Comparison of ENCODE assay signal across 8 cellular contexts in genomic region chr20:10553326-10553984, GRCh38.
DNase-seq lines count a peak whose midpoint lies in the region; ATAC-seq and TF ChIP-seq lines count a peak whose summit lies in the region.

No MANE protein-coding gene starts in this region.

- peak; percentile 95 for TF ChIP-seq CTCF in OCI-LY3 (IDR thresholded peaks at IDR 0.05; ENCODE audit: low read depth, low read length)
- TF ChIP-seq CTCF in astrocyte of the cerebellum (IDR thresholded peaks at IDR 0.05; ENCODE audit: low read depth, low read length, missing control alignments), result peak; percentile 80

- peak overlapping the region; percentile 62 for H3K27ac ChIP-seq in HUES48 (ENCODE audit: low read depth, low read length)
- H3K27ac ChIP-seq in OCI-LY3 (ENCODE audit: low read length), result no peak overlapping the region
- H3K27ac ChIP-seq in iPS-18a (ENCODE audit: low read length), result peak overlapping the region; percentile 13

- no peaks in the 10 kb centered on the region for H3K79me2 ChIP-seq in OCI-LY3 (ENCODE audit: low read length)

- H3K4me1 ChIP-seq in HUES48 (ENCODE audit: control insufficient read depth, insufficient read depth, low read length), result peaks cover 55% of the 10 kb centered on the region
- H3K4me1 ChIP-seq in OCI-LY3 (ENCODE audit: low read length), result peaks cover 11% of the 10 kb centered on the region
- H3K4me1 ChIP-seq in iPS-18a (ENCODE audit: control insufficient read depth, low read depth, low read length), result peaks cover 30% of the 10 kb centered on the region

- no peaks in the 10 kb centered on the region for H3K9me3 ChIP-seq in HUES48 (ENCODE audit: control insufficient read depth, insufficient read depth, low read length)
- H3K9me3 ChIP-seq in OCI-LY3 (ENCODE audit: insufficient read depth, low read length), result no peaks in the 10 kb centered on the region
- no peaks in the 10 kb centered on the region for H3K9me3 ChIP-seq in iPS-18a (ENCODE audit: control insufficient read depth, low read depth, low read length)

- H3K4me2 ChIP-seq in OCI-LY3 (ENCODE audit: low read length), result no peak overlapping the region

- peak; percentile 64 for ATAC-seq in GM18868 (IDR thresholded peaks at IDR 0.05; ENCODE audit: unreplicated experiment)
- no peak for ATAC-seq in activated CD4-positive, CD25-positive, alpha-beta regulatory T cell treated with anti-CD3 and anti-CD28 coated beads, Interleukin-2, amount 50 U/mL, for 24 hours

- H3K9ac ChIP-seq in HUES48 (ENCODE audit: low read depth, low read length) (no peak overlapping the region), OCI-LY3 (ENCODE audit: low read length) (no peak overlapping the region), iPS-18a (ENCODE audit: low read length) (no peak overlapping the region)

- no peaks in the 10 kb centered on the region for H4K20me1 ChIP-seq in OCI-LY3 (ENCODE audit: insufficient read depth, low read length)

- no peaks in the 10 kb centered on the region for H3K36me3 ChIP-seq in HUES48 (ENCODE audit: control insufficient read depth, insufficient read depth, low read length)
- no peaks in the 10 kb centered on the region for H3K36me3 ChIP-seq in OCI-LY3 (replicated peaks; ENCODE audit: low read depth, low read length)
- no peaks in the 10 kb centered on the region for H3K36me3 ChIP-seq in iPS-18a (ENCODE audit: control insufficient read depth, low read depth, low read length)

- DNase-seq in CD1c-positive myeloid dendritic cell (ENCODE audit: extremely low spot score), result peak; percentile 64
- DNase-seq in astrocyte of the cerebellum (ENCODE audit: low read depth), result peak; percentile 73
- DNase-seq in stimulated activated CD4-positive, alpha-beta T cell treated with anti-CD3 and anti-CD28 coated beads, Interleukin-12 subunit alpha, Interleukin-12 subunit beta, amount 100 ng/mL, for 48 hours (ENCODE audit: low read depth in 2 of 3, low spot score in 1 of 3), result peak; percentile 19 to 37 (median 34)

- in situ Hi-C loops in astrocyte of the cerebellum (cut with HindIII; ENCODE audit: low sequenced_read_pairs), result loop anchor here (5.0 kb wide), 1 partner anchor 989 kb away; no protein-coding TSS in a partner anchor

- no peak overlapping the region for H3K4me3 ChIP-seq in HUES48 (ENCODE audit: low read depth, low read length)
- H3K4me3 ChIP-seq in OCI-LY3 (ENCODE audit: low read length), result no peak overlapping the region
- H3K4me3 ChIP-seq in astrocyte of the cerebellum (ENCODE audit: low read depth, low read length), result no peak overlapping the region
- H3K4me3 ChIP-seq in iPS-18a (ENCODE audit: low read length), result no peak overlapping the region

- H2AFZ ChIP-seq in OCI-LY3 (ENCODE audit: low read depth, low read length), result no peak overlapping the region

- no peaks in the 10 kb centered on the region for H3K27me3 ChIP-seq in HUES48 (ENCODE audit: control insufficient read depth, insufficient read depth, low read length)
- no peaks in the 10 kb centered on the region for H3K27me3 ChIP-seq in OCI-LY3 (ENCODE audit: low read depth, low read length)
- no peaks in the 10 kb centered on the region for H3K27me3 ChIP-seq in iPS-18a (ENCODE audit: control insufficient read depth, insufficient read depth, low read length)
